In the genomic region with DNA sequence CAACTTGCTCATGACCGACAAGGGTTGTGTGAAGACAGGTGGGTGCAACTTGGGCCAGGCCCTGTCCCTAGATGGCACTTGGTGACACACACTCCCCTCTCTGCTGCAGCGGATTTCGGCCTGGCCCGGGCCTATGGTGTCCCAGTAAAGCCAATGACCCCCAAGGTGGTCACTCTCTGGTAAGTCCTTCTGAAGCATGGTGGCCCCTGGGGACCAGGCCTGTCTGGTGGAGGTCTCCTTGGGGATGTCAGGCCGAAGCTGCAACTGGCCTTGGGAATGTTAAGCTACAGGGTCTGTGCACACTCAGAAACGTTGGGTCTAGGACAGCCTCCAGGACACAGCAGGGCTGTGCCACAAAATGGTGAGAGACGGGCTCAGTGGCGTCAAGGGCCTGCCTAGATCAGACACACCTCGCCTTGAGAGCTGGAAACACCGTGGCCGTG, we compare ENCODE assay signal across 18 cellular contexts.
"Had no signal": no experiment of that assay in that cellular context is flagged by ENCODE, and none has a peak within 500 bp of the region (broad histone marks: within the 10 kb centered on the region; RNA-seq: fewer than 3 reads in every experiment).

No MANE protein-coding gene starts in this region.

- FAIRE-seq: frontal cortex, pancreas had no signal

- DNase-seq: activated CD4-positive, alpha-beta memory T cell treated with anti-CD3 and anti-CD28 coated beads for 36 hours; activated gamma-delta T cell treated with Interleukin-2 at 50 U/mL for 16 hours; activated naive CD8-positive, alpha-beta T cell treated with anti-CD3 and anti-CD28 coated beads, Interleukin-2, amount 10 ng/mL, durations not matched to agents 7 days and 5 days; anterior cingulate cortex; brain microvascular endothelial cell; dermis blood vessel endothelial cell; head of caudate nucleus; immature natural killer cell; left colon; stimulated activated CD4-positive, alpha-beta T cell treated with anti-CD3 and anti-CD28 coated beads, Interleukin-12 subunit alpha, Interleukin-12 subunit beta, amount 100 ng/mL, for 4 hours; stimulated activated CD4-positive, alpha-beta T cell treated with anti-CD3 and anti-CD28 coated beads, Interleukin-2, amount 100 ng/mL, for 24 hours; T-helper 9 cell had no signal

- ATAC-seq: activated CD4-positive, CD25-positive, alpha-beta regulatory T cell treated with anti-CD3 and anti-CD28 coated beads, Interleukin-2, amount 50 U/mL, for 24 hours; left colon; pancreas had no signal

- H3K9me3 Mint-ChIP-seq: activated CD4-positive, alpha-beta memory T cell treated with anti-CD3 and anti-CD28 coated beads for 36 hours; activated naive CD8-positive, alpha-beta T cell treated with anti-CD3 and anti-CD28 coated beads, Interleukin-2, amount 10 ng/mL, durations not matched to agents 7 days and 5 days; immature natural killer cell; mesothelial cell of epicardium; neural progenitor cell had no signal

- H3K9ac ChIP-seq: neural progenitor cell had no signal

- H3K4me3 Mint-ChIP-seq: activated CD4-positive, alpha-beta memory T cell treated with anti-CD3 and anti-CD28 coated beads for 36 hours; activated naive CD8-positive, alpha-beta T cell treated with anti-CD3 and anti-CD28 coated beads, Interleukin-2, amount 10 ng/mL, durations not matched to agents 7 days and 5 days; immature natural killer cell; mesothelial cell of epicardium; neural progenitor cell had no signal

- H3K9me3 ChIP-seq: pancreas had no signal

- H3K27ac Mint-ChIP-seq: activated CD4-positive, alpha-beta memory T cell treated with anti-CD3 and anti-CD28 coated beads for 36 hours; activated naive CD8-positive, alpha-beta T cell treated with anti-CD3 and anti-CD28 coated beads, Interleukin-2, amount 10 ng/mL, durations not matched to agents 7 days and 5 days; immature natural killer cell; mesothelial cell of epicardium; neural progenitor cell had no signal

- H2AFZ ChIP-seq: neural progenitor cell had no signal

- H3K4me3 ChIP-seq: lung, neural progenitor cell, pancreas had no signal

- H3K4me1 Mint-ChIP-seq: mesothelial cell of epicardium had no signal

- H3K36me3 ChIP-seq: neural progenitor cell had no signal

- H3K27me3 Mint-ChIP-seq: activated CD4-positive, alpha-beta memory T cell treated with anti-CD3 and anti-CD28 coated beads for 36 hours; activated naive CD8-positive, alpha-beta T cell treated with anti-CD3 and anti-CD28 coated beads, Interleukin-2, amount 10 ng/mL, durations not matched to agents 7 days and 5 days had no signal

- H3K4me2 ChIP-seq: neural progenitor cell had no signal

- H3K4me1 ChIP-seq: neural progenitor cell had no signal

- H3K27me3 ChIP-seq: brain microvascular endothelial cell, neural progenitor cell, pancreas had no signal

- H3K27ac ChIP-seq: brain microvascular endothelial cell, neural progenitor cell, pancreas had no signal
